In genomic region chr1:244344001-244344400, GRCh38 we compare ENCODE assay signal across 27 cellular contexts.
"Had no signal": no experiment of that assay in that cellular context is flagged by ENCODE, and none has a peak within 500 bp of the region (broad histone marks: within the 10 kb centered on the region; RNA-seq: fewer than 3 reads in every experiment).

No MANE protein-coding gene starts in this region.

- H3K36me3 Mint-ChIP-seq: activated CD4-positive, alpha-beta memory T cell treated with anti-CD3 and anti-CD28 coated beads for 36 hours; activated naive CD4-positive, alpha-beta T cell treated with anti-CD3 and anti-CD28 coated beads, Interleukin-2, amount 10 ng/mL, durations not matched to agents 7 days and 5 days; activated naive CD8-positive, alpha-beta T cell treated with anti-CD3 and anti-CD28 coated beads for 36 hours had no signal

- H3K4me3 Mint-ChIP-seq: activated CD4-positive, alpha-beta memory T cell treated with anti-CD3 and anti-CD28 coated beads for 36 hours; activated CD4-positive, alpha-beta T cell treated with anti-CD3 and anti-CD28 coated beads, Interleukin-2, amount 10 ng/mL, durations not matched to agents 7 days and 5 days; activated naive CD4-positive, alpha-beta T cell treated with anti-CD3 and anti-CD28 coated beads, Interleukin-2, amount 10 ng/mL, durations not matched to agents 7 days and 5 days; activated naive CD8-positive, alpha-beta T cell treated with anti-CD3 and anti-CD28 coated beads for 36 hours; activated T-cell treated with anti-CD3 and anti-CD28 coated beads, Interleukin-2, amount 50 U/mL, for 72 hours had no signal

- H3K9me3 Mint-ChIP-seq: activated CD4-positive, alpha-beta memory T cell treated with anti-CD3 and anti-CD28 coated beads for 36 hours; activated naive CD4-positive, alpha-beta T cell treated with anti-CD3 and anti-CD28 coated beads, Interleukin-2, amount 10 ng/mL, durations not matched to agents 7 days and 5 days; activated naive CD8-positive, alpha-beta T cell treated with anti-CD3 and anti-CD28 coated beads for 36 hours; activated T-cell treated with anti-CD3 and anti-CD28 coated beads, Interleukin-2, amount 50 U/mL, for 72 hours had no signal

- H3K36me3 ChIP-seq: SJCRH30 had no signal

- DNase-seq: activated CD4-positive, alpha-beta memory T cell treated with anti-CD3 and anti-CD28 coated beads for 36 hours; activated CD4-positive, alpha-beta T cell treated with anti-CD3 and anti-CD28 coated beads, Interleukin-2, amount 10 ng/mL, durations not matched to agents 7 days and 5 days; activated CD4-positive, CD25-positive, alpha-beta regulatory T cell; activated CD8-positive, alpha-beta memory T cell treated with anti-CD3 and anti-CD28 coated beads, Interleukin-2, amount 50 U/mL, for 4 hours; activated gamma-delta T cell treated with Interleukin-2 at 50 U/mL for 16 hours; activated naive CD4-positive, alpha-beta T cell treated with anti-CD3 and anti-CD28 coated beads, Interleukin-2, amount 10 ng/mL, durations not matched to agents 7 days and 5 days; activated naive CD8-positive, alpha-beta T cell treated with anti-CD3 and anti-CD28 coated beads for 36 hours; activated T-cell treated with anti-CD3 and anti-CD28 coated beads, Interleukin-2, amount 50 U/mL, for 72 hours; MM.1S; NCI-H1105; NCI-H1436; NCI-H1694 treated with DMSO at 0.1 percent for 48 hours; NCI-H2029 treated with DMSO at 0.1 percent for 48 hours; NCI-H345; NCI-H510A; NCI-H526 treated with DMSO at 0.1 percent for 48 hours; NCI-H82; NK-92 treated with Interleukin-12 subunit alpha and Interleukin-12 subunit beta, amount 100 ng/mL, for 24 hours; OCI-M1; Right ventricle myocardium superior; SJCRH30; SK-N-SH; T-helper 1 cell had no signal

- H3K27ac ChIP-seq: RWPE1, SJCRH30, VCaP had no signal

- ATAC-seq: activated T-cell treated with anti-CD3 and anti-CD28 coated beads, Interleukin-2, amount 50 U/mL, for 72 hours; Panc1 had no signal

- H3K4me1 ChIP-seq: SJCRH30 had no signal

- H3K4me2 ChIP-seq: SK-N-SH had no signal

- H3K27ac Mint-ChIP-seq: activated CD4-positive, alpha-beta memory T cell treated with anti-CD3 and anti-CD28 coated beads for 36 hours; activated CD4-positive, alpha-beta T cell treated with anti-CD3 and anti-CD28 coated beads, Interleukin-2, amount 10 ng/mL, durations not matched to agents 7 days and 5 days; activated naive CD4-positive, alpha-beta T cell treated with anti-CD3 and anti-CD28 coated beads, Interleukin-2, amount 10 ng/mL, durations not matched to agents 7 days and 5 days; activated naive CD8-positive, alpha-beta T cell treated with anti-CD3 and anti-CD28 coated beads for 36 hours; activated T-cell treated with anti-CD3 and anti-CD28 coated beads, Interleukin-2, amount 50 U/mL, for 72 hours; activated T-helper 2 cell treated with anti-CD3 and anti-CD28 coated beads, Interferon-gamma antibody, Interleukin-2, Interleukin-4, amounts not matched to agents 10 μg/mL and 5 μg/mL and 100 μg/mL, durations not matched to agents 14 hours and 24 hours and 36 hours had no signal

- H3K9ac ChIP-seq: SK-N-SH had no signal

- H3K27me3 ChIP-seq: SJCRH30 had no signal

- H3K4me3 ChIP-seq: SJCRH30 had no signal

- H3K9me3 ChIP-seq: SJCRH30, SK-N-SH had no signal
